8 cellular contexts compared by ENCODE assay signal in genomic region chr10:95295031-95295755, GRCh38. TPM values are rescaled to one million over a fixed set of nuclear protein-coding genes. Genes with fewer than 3 reads are reported as not detected.
DNase-seq lines count a peak whose midpoint lies in the region; ATAC-seq and TF ChIP-seq lines count a peak whose summit lies in the region.

No MANE protein-coding gene starts in this region.

- H3K4me3 ChIP-seq in adipocyte (ENCODE audit: low read length) (peak overlapping the region; percentile 78), kidney epithelial cell (ENCODE audit: low read depth, low read length) (peak overlapping the region; percentile 6)

- BruUV-seq in Calu3 (replicated peaks; lab: Mats Ljungman, UMichigan), result no TSS peak

- H3K27me3 Mint-ChIP-seq in Calu3 (ENCODE audit: unreplicated experiment), result no peaks in the 10 kb centered on the region

- H3K4me1 Mint-ChIP-seq in Calu3 (ENCODE audit: low read depth, unreplicated experiment), result no peaks in the 10 kb centered on the region

- intact Hi-C loops in Calu3 (cut with micrococcal nuclease; ENCODE audit: unreplicated experiment), result no loop called here

- H3K27ac Mint-ChIP-seq in Calu3 (ENCODE audit: unreplicated experiment), result no peak overlapping the region

- H3K9me3 ChIP-seq in adipocyte (ENCODE audit: control insufficient read depth, low read length), result no peaks in the 10 kb centered on the region

- H3K4me1 ChIP-seq in adipocyte (ENCODE audit: control insufficient read depth, insufficient read depth, low read length), result peaks cover 11% of the 10 kb centered on the region

- peaks cover 21% of the 10 kb centered on the region for H3K36me3 Mint-ChIP-seq in Calu3 (ENCODE audit: insufficient read depth, unreplicated experiment)

- CTCF ChIA-PET in Calu3 (lab: Charles Lee), result interaction anchor here (0.5 to 0.6 kb wide), 3 partner anchors 52 to 213 kb away, joined by 3 read pairs; no protein-coding TSS in a partner anchor

- H3K27me3 ChIP-seq in adipocyte (replicated peaks; ENCODE audit: control insufficient read depth, insufficient read depth, low read length), result no peaks in the 10 kb centered on the region
- no peaks in the 10 kb centered on the region for H3K27me3 ChIP-seq in kidney epithelial cell (ENCODE audit: control insufficient read depth, insufficient read depth, low read length)

- peak overlapping the region; percentile 55 for H3K4me3 Mint-ChIP-seq in Calu3 (ENCODE audit: low read depth, unreplicated experiment)

- no peaks in the 10 kb centered on the region for H3K9me3 Mint-ChIP-seq in Calu3 (ENCODE audit: low read depth, unreplicated experiment)

- TF ChIP-seq CTCF in Calu3 (IDR thresholded peaks at IDR 0.05; ENCODE audit: unreplicated experiment), result no peak
- TF ChIP-seq CTCF in kidney epithelial cell (IDR thresholded peaks at IDR 0.05; ENCODE audit: insufficient read depth, low read length, poor library complexity, severe bottlenecking), result no peak

- H3K9ac ChIP-seq in adipocyte (ENCODE audit: low read length), result peak overlapping the region; percentile 22

- peak; percentile 20 for DNase-seq in Calu3
- peak; percentile 38 for DNase-seq in GM19240 (ENCODE audit: insufficient read length, low spot score)
- DNase-seq in NOMO-1 (lab: John Stamatoyannopoulos, UW; ENCODE audit: unreplicated experiment in 2 of 2), result peak; percentile 85 to 93
- peak; percentile 37 for DNase-seq in adipocyte (ENCODE audit: low read depth)
- DNase-seq in kidney epithelial cell (ENCODE audit: low read depth), result peak; percentile 61
- peak; percentile 15 to 21 for DNase-seq in stimulated activated CD8-positive, alpha-beta memory T cell treated with anti-CD3 and anti-CD28 coated beads, Interleukin-2, amount 100 ng/mL, for 48 hours (ENCODE audit: low read depth in 2 of 2)
- DNase-seq in D341Med (ENCODE audit: low spot score), result no peak

- peak; percentile 76 for ATAC-seq in HG03280 (IDR thresholded peaks at IDR 0.05; ENCODE audit: unreplicated experiment)

- H3K36me3 ChIP-seq in adipocyte (ENCODE audit: control insufficient read depth, insufficient read depth, low read length, severe bottlenecking) (no peaks in the 10 kb centered on the region), kidney epithelial cell (ENCODE audit: control insufficient read depth, insufficient read depth, low read length) (no peaks in the 10 kb centered on the region)

RNA-seq across cellular contexts. Expression of gene PDLIM1, which starts 4.4 kb away (rescaled TPM):
- total RNA-seq in Calu3 (2022) (49.7 and 50.2 TPM in 2 replicates), kidney epithelial cell (54.7 and 58.1 TPM in 2 replicates)
